Comparison of ENCODE assay signal across 12 cellular contexts in genomic region chr5:21806943-21807342, GRCh38.
A peak's percentile ranks its signal among the peaks of the same experiment; 100 is the strongest.
DNase-seq lines count a peak whose midpoint lies in the region; ATAC-seq, FAIRE-seq and TF ChIP-seq lines count a peak whose summit lies in the region.
"Had no signal": no experiment of that assay in that cellular context is flagged by ENCODE, and none has a peak within 500 bp of the region (broad histone marks: within the 10 kb centered on the region; RNA-seq: fewer than 3 reads in every experiment).

No MANE protein-coding gene starts in this region.

- ATAC-seq in naive thymus-derived CD4-positive, alpha-beta T cell = peak; percentile 61
- ATAC-seq in CD4-positive, alpha-beta T cell (ENCODE audit: poor library complexity) = no peak
- ATAC-seq: body of pancreas had no signal

- no peaks in the 10 kb centered on the region for H3K9me3 Mint-ChIP-seq in astrocyte (ENCODE audit: unreplicated experiment)
- H3K9me3 Mint-ChIP-seq in naive thymus-derived CD4-positive, alpha-beta T cell = peaks cover 0 to 13% (median 0%) of the 10 kb centered on the region in 11 donors
- H3K9me3 Mint-ChIP-seq in CD4-positive, alpha-beta T cell = no peaks in the 10 kb centered on the region
- H3K9me3 Mint-ChIP-seq: activated T-cell treated with anti-CD3 and anti-CD28 coated beads, Interleukin-2, amount 50 U/mL, for 24 hours had no signal

- peak overlapping the region; percentile 21 for H3K4me2 ChIP-seq in astrocyte (ENCODE audit: low read length)

- H3K79me2 ChIP-seq in astrocyte (ENCODE audit: insufficient read depth, low read length) = no peaks in the 10 kb centered on the region

- no peaks in the 10 kb centered on the region for H3K9me3 ChIP-seq in astrocyte (ENCODE audit: insufficient read depth, low read depth, low read length)
- no peaks in the 10 kb centered on the region for H3K9me3 ChIP-seq in naive thymus-derived CD4-positive, alpha-beta T cell (ENCODE audit: control insufficient read depth in 2 of 3, low read length in 3 of 3)
- H3K9me3 ChIP-seq in CD4-positive, alpha-beta T cell (ENCODE audit: control insufficient read depth, low read length) = no peaks in the 10 kb centered on the region
- H3K9me3 ChIP-seq: body of pancreas, prostate gland had no signal

- no peak overlapping the region for H3K27ac Mint-ChIP-seq in astrocyte (ENCODE audit: unreplicated experiment)
- H3K27ac Mint-ChIP-seq in naive thymus-derived CD4-positive, alpha-beta T cell = no peak overlapping the region
- H3K27ac Mint-ChIP-seq in CD4-positive, alpha-beta T cell = no peak overlapping the region
- H3K27ac Mint-ChIP-seq: activated T-cell treated with anti-CD3 and anti-CD28 coated beads, Interleukin-2, amount 50 U/mL, for 24 hours had no signal

- TF ChIP-seq CTCF in astrocyte (IDR thresholded peaks at IDR 0.05; ENCODE audit: insufficient read depth, low read depth, low read length) = no peak
- TF ChIP-seq CTCF in CD4-positive, alpha-beta T cell (IDR thresholded peaks at IDR 0.05) = no peak

- CTCF ChIA-PET in naive thymus-derived CD4-positive, alpha-beta T cell (lab: Charles Lee) = no interaction called here
- CTCF ChIA-PET in CD4-positive, alpha-beta T cell (lab: Charles Lee) = no interaction called here

- H3K27ac ChIP-seq in astrocyte (ENCODE audit: low read depth, low read length) = no peak overlapping the region
- no peak overlapping the region for H3K27ac ChIP-seq in naive thymus-derived CD4-positive, alpha-beta T cell (ENCODE audit: low read depth, low read length)
- H3K27ac ChIP-seq in CD4-positive, alpha-beta T cell (ENCODE audit: low read depth, low read length) = no peak overlapping the region
- H3K27ac ChIP-seq: body of pancreas, prostate gland had no signal

- POLR2A ChIA-PET in naive thymus-derived CD4-positive, alpha-beta T cell (lab: Charles Lee) = no interaction called here
- POLR2A ChIA-PET in CD4-positive, alpha-beta T cell (lab: Charles Lee) = no interaction called here

- no peak overlapping the region for H3K4me3 ChIP-seq in astrocyte (ENCODE audit: insufficient read depth, low read depth, low read length)
- H3K4me3 ChIP-seq in naive thymus-derived CD4-positive, alpha-beta T cell (ENCODE audit: low read length) = no peak overlapping the region
- H3K4me3 ChIP-seq: body of pancreas, prostate gland had no signal

- H3K27me3 Mint-ChIP-seq in astrocyte (ENCODE audit: low read depth, unreplicated experiment) = no peaks in the 10 kb centered on the region
- H3K27me3 Mint-ChIP-seq in naive thymus-derived CD4-positive, alpha-beta T cell = no peaks in the 10 kb centered on the region
- no peaks in the 10 kb centered on the region for H3K27me3 Mint-ChIP-seq in CD4-positive, alpha-beta T cell
- H3K27me3 Mint-ChIP-seq: activated T-cell treated with anti-CD3 and anti-CD28 coated beads, Interleukin-2, amount 50 U/mL, for 24 hours had no signal

- peaks cover 6% of the 10 kb centered on the region for H3K4me1 ChIP-seq in astrocyte (ENCODE audit: insufficient read depth, low read length)
- no peaks in the 10 kb centered on the region for H3K4me1 ChIP-seq in naive thymus-derived CD4-positive, alpha-beta T cell (ENCODE audit: control insufficient read depth in 2 of 2, insufficient read depth in 2 of 2, low read length in 2 of 2)
- H3K4me1 ChIP-seq: body of pancreas, prostate gland had no signal

- H4K20me1 ChIP-seq in astrocyte (ENCODE audit: insufficient read depth, low read length) = no peaks in the 10 kb centered on the region

- peaks cover 3% of the 10 kb centered on the region for H3K4me1 Mint-ChIP-seq in astrocyte (ENCODE audit: low read depth, unreplicated experiment)
- no peaks in the 10 kb centered on the region for H3K4me1 Mint-ChIP-seq in naive thymus-derived CD4-positive, alpha-beta T cell
- H3K4me1 Mint-ChIP-seq in CD4-positive, alpha-beta T cell (ENCODE audit: low read depth) = no peaks in the 10 kb centered on the region

- no peaks in the 10 kb centered on the region for H3K36me3 Mint-ChIP-seq in astrocyte (ENCODE audit: low read depth, unreplicated experiment)
- no peaks in the 10 kb centered on the region for H3K36me3 Mint-ChIP-seq in naive thymus-derived CD4-positive, alpha-beta T cell
- H3K36me3 Mint-ChIP-seq in CD4-positive, alpha-beta T cell (ENCODE audit: low read depth) = no peaks in the 10 kb centered on the region

- H3K27me3 ChIP-seq in astrocyte (ENCODE audit: insufficient read depth, low read length) = no peaks in the 10 kb centered on the region
- H3K27me3 ChIP-seq in naive thymus-derived CD4-positive, alpha-beta T cell (ENCODE audit: control insufficient read depth in 2 of 2, insufficient read depth in 2 of 2, low read length in 2 of 2) = no peaks in the 10 kb centered on the region
- no peaks in the 10 kb centered on the region for H3K27me3 ChIP-seq in CD4-positive, alpha-beta T cell (ENCODE audit: control insufficient read depth, insufficient read depth, low read length)
- H3K27me3 ChIP-seq: body of pancreas had no signal

- intact Hi-C loops in naive thymus-derived CD4-positive, alpha-beta T cell (cut with micrococcal nuclease) = no loop called here
- intact Hi-C loops in CD4-positive, alpha-beta T cell (cut with DNase I, micrococcal nuclease) = no loop called here

- peak; percentile 23 for DNase-seq in EL
- DNase-seq in Kasumi-1 (lab: John Stamatoyannopoulos, UW) = peak; percentile 3 to 9
- no peak for DNase-seq in astrocyte (ENCODE audit: low read depth)
- DNase-seq in naive thymus-derived CD4-positive, alpha-beta T cell = no peak
- DNase-seq in retina = no peak
- no peak for DNase-seq in CD4-positive, alpha-beta T cell
- DNase-seq in activated CD8-positive, alpha-beta memory T cell treated with anti-CD3 and anti-CD28 coated beads for 24 hours = no peak
- DNase-seq in activated CD4-positive, alpha-beta T cell treated with anti-CD3 and anti-CD28 coated beads for 4 hours = no peak
- DNase-seq: activated T-cell treated with anti-CD3 and anti-CD28 coated beads, Interleukin-2, amount 50 U/mL, for 24 hours; body of pancreas; DMS153 had no signal

- no peak overlapping the region for H2AFZ ChIP-seq in astrocyte (ENCODE audit: low read depth, low read length)

- FAIRE-seq in astrocyte (lab: Jason Lieb, UNC) = no peak

- no peak overlapping the region for H3K9ac ChIP-seq in astrocyte (ENCODE audit: low read length)

- H3K36me3 ChIP-seq in astrocyte (ENCODE audit: insufficient read depth, low read length) = no peaks in the 10 kb centered on the region
- no peaks in the 10 kb centered on the region for H3K36me3 ChIP-seq in naive thymus-derived CD4-positive, alpha-beta T cell (ENCODE audit: control insufficient read depth in 2 of 3, insufficient read depth in 3 of 3, low read length in 3 of 3)
- H3K36me3 ChIP-seq: prostate gland had no signal

- no peak overlapping the region for H3K4me3 Mint-ChIP-seq in astrocyte (ENCODE audit: unreplicated experiment)
- no peak overlapping the region for H3K4me3 Mint-ChIP-seq in naive thymus-derived CD4-positive, alpha-beta T cell
- H3K4me3 Mint-ChIP-seq in CD4-positive, alpha-beta T cell = no peak overlapping the region
- H3K4me3 Mint-ChIP-seq: activated T-cell treated with anti-CD3 and anti-CD28 coated beads, Interleukin-2, amount 50 U/mL, for 24 hours had no signal

Comparison
In these comparisons a context has a peak if more than half of its experiments do, and no peak if none do; other contexts are left out.
1. DNase-seq: peak in EL (single experiment) and Kasumi-1 (2 of 2); none in astrocyte (single experiment), naive thymus-derived CD4-positive, alpha-beta T cell (0 of 9), retina (single experiment), CD4-positive, alpha-beta T cell (0 of 10), activated CD8-positive, alpha-beta memory T cell treated with anti-CD3 and anti-CD28 coated beads for 24 hours (single experiment) and activated CD4-positive, alpha-beta T cell treated with anti-CD3 and anti-CD28 coated beads for 4 hours (0 of 2).